In the genomic region with DNA sequence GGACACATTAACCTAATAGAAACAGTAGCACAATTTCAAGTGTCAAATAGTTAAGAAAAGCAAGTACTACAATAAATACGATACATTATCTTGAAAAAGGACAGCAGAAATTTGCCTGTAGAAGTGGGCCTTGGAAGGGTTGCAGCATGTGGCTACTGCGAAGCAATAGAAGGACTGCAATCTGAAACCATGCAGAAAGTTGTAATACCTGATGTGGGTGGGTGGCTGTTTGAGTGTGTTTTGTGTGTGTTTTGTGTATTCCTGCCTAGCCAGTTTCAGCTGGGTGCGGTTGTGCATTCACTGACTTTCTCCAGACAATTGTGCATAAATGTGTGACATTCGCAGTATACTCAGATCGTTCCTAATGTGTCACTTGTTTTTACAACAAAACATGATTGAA, we compare ENCODE assay signal across 14 cellular contexts.
"Had no signal": no experiment of that assay in that cellular context is flagged by ENCODE, and none has a peak within 500 bp of the region (broad histone marks: within the 10 kb centered on the region; RNA-seq: fewer than 3 reads in every experiment).

No MANE protein-coding gene starts in this region.

- H3K4me1 ChIP-seq: breast epithelium had no signal

- H3K9me3 ChIP-seq: breast epithelium, mucosa of descending colon, pancreas, sigmoid colon had no signal

- H3K36me3 ChIP-seq: breast epithelium, pancreas, sigmoid colon had no signal

- FAIRE-seq: pancreas, urothelium cell line had no signal

- DNase-seq: activated naive CD4-positive, alpha-beta T cell; activated naive CD8-positive, alpha-beta T cell treated with anti-CD3 and anti-CD28 coated beads, Interleukin-2, amount 50 U/mL, for 24 hours; aorta; dermis blood vessel endothelial cell; left ventricle myocardium superior; mucosa of descending colon; naive thymus-derived CD4-positive, alpha-beta T cell; pancreas; sigmoid colon; stimulated activated CD4-positive, alpha-beta T cell treated with anti-CD3 and anti-CD28 coated beads, Interleukin-1b, Interleukin-23, amount 100 ng/mL, for 48 hours; stimulated activated naive CD8-positive, alpha-beta T cell treated with anti-CD3 and anti-CD28 coated beads, Interleukin-15, amount 100 ng/mL, for 72 hours had no signal

- ATAC-seq: activated CD4-positive, CD25-positive, alpha-beta regulatory T cell treated with anti-CD3 and anti-CD28 coated beads, Interleukin-2, amount 50 U/mL, for 24 hours; activated naive CD8-positive, alpha-beta T cell treated with anti-CD3 and anti-CD28 coated beads, Interleukin-2, amount 50 U/mL, for 24 hours; mucosa of descending colon; naive thymus-derived CD4-positive, alpha-beta T cell; pancreas; stimulated activated naive CD8-positive, alpha-beta T cell treated with anti-CD3 and anti-CD28 coated beads, Interleukin-15, amount 100 ng/mL, for 72 hours had no signal

- H3K27me3 ChIP-seq: breast epithelium, pancreas, sigmoid colon had no signal

- H3K27ac ChIP-seq: breast epithelium, pancreas, sigmoid colon had no signal

- H3K4me3 ChIP-seq: breast epithelium, mucosa of descending colon, pancreas, sigmoid colon had no signal
